Comparison of ENCODE assay signal across 1 cellular context in the genomic region with DNA sequence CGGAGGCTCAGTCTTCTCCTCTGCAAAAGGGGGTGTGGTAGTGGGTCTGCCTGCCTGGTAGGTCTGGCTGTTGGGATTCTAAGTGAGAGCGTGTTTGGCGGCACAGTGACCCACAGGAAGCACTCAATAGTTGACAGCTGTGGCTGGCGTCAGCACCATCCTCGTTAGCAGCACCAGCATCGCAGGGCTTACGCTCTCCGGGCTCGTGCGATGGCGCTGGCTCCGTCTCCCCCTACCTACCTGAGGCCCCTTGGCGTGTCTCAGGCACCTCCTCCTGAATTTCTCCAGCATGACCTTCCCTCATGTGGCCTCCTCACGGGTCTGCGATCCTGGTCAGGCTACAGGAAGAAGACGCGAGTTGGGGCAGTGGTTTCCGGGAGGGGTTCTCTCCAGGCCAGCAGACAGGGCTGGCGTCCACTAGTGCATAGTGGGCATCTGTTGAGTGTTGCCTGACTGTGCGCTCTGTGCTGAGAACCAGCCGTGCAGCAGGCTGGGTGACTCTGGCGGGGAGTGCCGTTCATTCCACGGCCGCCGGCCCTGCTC.
TF ChIP-seq lines count a peak whose summit lies in the region.

No MANE protein-coding gene starts in this region.

TF ChIP-seq in IMR-90, 13 proteins besides CTCF, POLR2A, EP300 and RAD21:
- TF ChIP-seq SMC3 (IDR thresholded peaks at IDR 0.05; ENCODE audit: low read depth, low read length), result no peak
- no peak for TF ChIP-seq CHD1 (IDR thresholded peaks at IDR 0.05; ENCODE audit: low read depth, low read length)
- TF ChIP-seq CEBPB (IDR thresholded peaks at IDR 0.05; ENCODE audit: low read depth, low read length), result no peak
- TF ChIP-seq, protein P1, sequence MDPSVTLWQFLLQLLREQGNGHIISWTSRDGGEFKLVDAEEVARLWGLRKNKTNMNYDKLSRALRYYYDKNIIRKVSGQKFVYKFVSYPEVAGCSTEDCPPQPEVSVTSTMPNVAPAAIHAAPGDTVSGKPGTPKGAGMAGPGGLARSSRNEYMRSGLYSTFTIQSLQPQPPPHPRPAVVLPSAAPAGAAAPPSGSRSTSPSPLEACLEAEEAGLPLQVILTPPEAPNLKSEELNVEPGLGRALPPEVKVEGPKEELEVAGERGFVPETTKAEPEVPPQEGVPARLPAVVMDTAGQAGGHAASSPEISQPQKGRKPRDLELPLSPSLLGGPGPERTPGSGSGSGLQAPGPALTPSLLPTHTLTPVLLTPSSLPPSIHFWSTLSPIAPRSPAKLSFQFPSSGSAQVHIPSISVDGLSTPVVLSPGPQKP (IDR thresholded peaks at IDR 0.05; ENCODE audit: borderline replicate concordance, low read depth, low read length), result no peak
- no peak for TF ChIP-seq FOS (IDR thresholded peaks at IDR 0.05; ENCODE audit: low read depth, low read length)
- TF ChIP-seq RFX5 (IDR thresholded peaks at IDR 0.05; ENCODE audit: low read depth, low read length), result no peak
- no peak for TF ChIP-seq MAFK (IDR thresholded peaks at IDR 0.05; ENCODE audit: low read depth, low read length)
- no peak for TF ChIP-seq MXI1 (IDR thresholded peaks at IDR 0.05; ENCODE audit: borderline replicate concordance, low read depth, low read length)
- TF ChIP-seq RCOR1 (IDR thresholded peaks at IDR 0.05; ENCODE audit: insufficient replicate concordance, low read length), result no peak
- TF ChIP-seq, protein P2, sequence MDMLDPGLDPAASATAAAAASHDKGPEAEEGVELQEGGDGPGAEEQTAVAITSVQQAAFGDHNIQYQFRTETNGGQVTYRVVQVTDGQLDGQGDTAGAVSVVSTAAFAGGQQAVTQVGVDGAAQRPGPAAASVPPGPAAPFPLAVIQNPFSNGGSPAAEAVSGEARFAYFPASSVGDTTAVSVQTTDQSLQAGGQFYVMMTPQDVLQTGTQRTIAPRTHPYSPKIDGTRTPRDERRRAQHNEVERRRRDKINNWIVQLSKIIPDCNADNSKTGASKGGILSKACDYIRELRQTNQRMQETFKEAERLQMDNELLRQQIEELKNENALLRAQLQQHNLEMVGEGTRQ (IDR thresholded peaks at IDR 0.05; ENCODE audit: low read depth, low read length), result no peak
- no peak for TF ChIP-seq MAZ (IDR thresholded peaks at IDR 0.05; ENCODE audit: borderline replicate concordance, low read depth, low read length)
- TF ChIP-seq NFE2L2 (IDR thresholded peaks at IDR 0.05; ENCODE audit: low read depth, low read length), result no peak
- no peak for TF ChIP-seq BHLHE40 (IDR thresholded peaks at IDR 0.05; ENCODE audit: low read depth, low read length)
